In genomic region chr2:129812071-129812470, GRCh38 we compare ENCODE assay signal across 9 cellular contexts.
DNase-seq lines count a peak whose midpoint lies in the region; ATAC-seq and TF ChIP-seq lines count a peak whose summit lies in the region.
"Had no signal": no experiment of that assay in that cellular context is flagged by ENCODE, and none has a peak within 500 bp of the region (broad histone marks: within the 10 kb centered on the region; RNA-seq: fewer than 3 reads in every experiment).

No MANE protein-coding gene starts in this region.

- no peak overlapping the region for H3K27ac ChIP-seq in lung (ENCODE audit: low read depth in 1 of 2, low read length in 1 of 2)
- H3K27ac ChIP-seq: tibial artery had no signal

- H3K4me3 ChIP-seq in GM12865 (ENCODE audit: low read depth, low read length) (no peak overlapping the region), lung (no peak overlapping the region)
- H3K4me3 ChIP-seq: tibial artery had no signal

- H3K36me3 ChIP-seq in lung (ENCODE audit: control insufficient read depth in 2 of 2, insufficient read depth in 2 of 2, low read length in 2 of 2), result no peaks in the 10 kb centered on the region
- H3K36me3 ChIP-seq: tibial artery had no signal

- WGBS in lung, 2 donors, result 23 to 41% methylated on average over 4 of the region's 4 CpGs

- no peaks in the 10 kb centered on the region for H3K27me3 ChIP-seq in lung (ENCODE audit: control insufficient read depth, insufficient read depth)
- H3K27me3 ChIP-seq: tibial artery had no signal

- CTCF ChIA-PET in GM10248 (lab: Yijun Ruan, JAX), result interaction anchor here (1.2 to 2.3 kb wide), 2 partner anchors 10 to 618 kb away, joined by 3 to 6 read pairs; no protein-coding TSS in a partner anchor

- TF ChIP-seq CTCF in GM12865 (IDR thresholded peaks at IDR 0.05; ENCODE audit: insufficient read depth, low read depth, low read length, missing control alignments) (no peak), lung (IDR thresholded peaks at IDR 0.05; ENCODE audit: control extremely low read depth, extremely low read depth) (no peak), GM10248 (IDR thresholded peaks at IDR 0.05; ENCODE audit: control extremely low read depth, extremely low read depth, low read depth, missing control alignments) (no peak)

- DNase-seq in GM12865 (ENCODE audit: low read depth) (peak; percentile 20), RPMI8226 (peak; percentile 82), lung (ENCODE audit: low spot score) (peak; percentile 65), foreskin melanocyte (no peak), GM10248 (ENCODE audit: extremely low spot score) (no peak), NCI-H2196 (lab: John Stamatoyannopoulos, UW; ENCODE audit: unreplicated experiment) (no peak), T1000 (lab: John Stamatoyannopoulos, UW) (no peak)

- no peaks in the 10 kb centered on the region for H3K4me1 ChIP-seq in lung (ENCODE audit: control insufficient read depth in 2 of 2, insufficient read depth in 2 of 2, low read length in 2 of 2)
- H3K4me1 ChIP-seq: tibial artery had no signal

- ATAC-seq in HG02610 (IDR thresholded peaks at IDR 0.05; ENCODE audit: unreplicated experiment) (peak; percentile 80), lung (ENCODE audit: insufficient read depth, low FRiP score) (peak; percentile 33)

- H3K9me3 ChIP-seq in lung (ENCODE audit: control insufficient read depth in 2 of 2, insufficient read depth in 1 of 2, low read length in 1 of 2), result peaks cover 0 to 9% of the 10 kb centered on the region in 2 donors

- POLR2A ChIA-PET in GM10248 (lab: Yijun Ruan, JAX), result no interaction called here

Comparison
In these comparisons a context has a peak if more than half of its experiments do, and no peak if none do; other contexts are left out.
1. DNase-seq: peak in GM12865 (single experiment), RPMI8226 (single experiment) and lung (single experiment); none in foreskin melanocyte (single experiment), GM10248 (single experiment), NCI-H2196 (single experiment) and T1000 (single experiment).